27 cellular contexts compared by ENCODE assay signal in genomic region chr1:29325675-29326074, GRCh38.
DNase-seq lines count a peak whose midpoint lies in the region; ATAC-seq and TF ChIP-seq lines count a peak whose summit lies in the region.
"Had no signal": no experiment of that assay in that cellular context is flagged by ENCODE, and none has a peak within 500 bp of the region (broad histone marks: within the 10 kb centered on the region; RNA-seq: fewer than 3 reads in every experiment).

No MANE protein-coding gene starts in this region.

- H3K9me3 Mint-ChIP-seq in Caco-2 (ENCODE audit: unreplicated experiment) (no peaks in the 10 kb centered on the region), glutamatergic neuron (ENCODE audit: unreplicated experiment) (peaks cover 4% of the 10 kb centered on the region)
- H3K9me3 Mint-ChIP-seq: activated naive CD4-positive, alpha-beta T cell treated with anti-CD3 and anti-CD28 coated beads for 36 hours had no signal

- no TSS peak for BruUV-seq in Caco-2 (replicated peaks; lab: Mats Ljungman, UMichigan)

- no peak overlapping the region for H3K9ac ChIP-seq in HUES64 (ENCODE audit: low read depth, low read length)
- H3K9ac ChIP-seq in iPS-20b (ENCODE audit: low read depth, low read length): peak overlapping the region; percentile 67; the same call in 1 of the 2 replicates

- ATAC-seq in GM21381 (IDR thresholded peaks at IDR 0.05; ENCODE audit: unreplicated experiment): no peak
- ATAC-seq: body of pancreas, right lobe of liver had no signal

- H3K27me3 Mint-ChIP-seq in Caco-2 (ENCODE audit: insufficient read depth, unreplicated experiment): no peaks in the 10 kb centered on the region
- H3K27me3 Mint-ChIP-seq in glutamatergic neuron (ENCODE audit: unreplicated experiment): peaks cover 9% of the 10 kb centered on the region

- TF ChIP-seq CTCF in BE2C (IDR thresholded peaks at IDR 0.05; ENCODE audit: low read depth, low read length) (no peak), Caco-2 (IDR thresholded peaks at IDR 0.05; ENCODE audit: insufficient read depth in 1 of 2, low read depth in 1 of 2, low read length in 1 of 2, severe bottlenecking in 1 of 2, unreplicated experiment in 1 of 2) (no peak), glutamatergic neuron (IDR thresholded peaks at IDR 0.05; ENCODE audit: partially characterized antibody, unreplicated experiment) (no peak)

- H3K36me3 Mint-ChIP-seq in Caco-2 (ENCODE audit: insufficient read depth, unreplicated experiment) (peaks cover 13% of the 10 kb centered on the region), glutamatergic neuron (ENCODE audit: unreplicated experiment) (no peaks in the 10 kb centered on the region)

- 85% methylated on average over 4 of the region's 4 CpGs for WGBS in HUES64

- H3K27ac Mint-ChIP-seq in Caco-2 (ENCODE audit: unreplicated experiment) (no peak overlapping the region), glutamatergic neuron (ENCODE audit: unreplicated experiment) (no peak overlapping the region)
- H3K27ac Mint-ChIP-seq: activated naive CD4-positive, alpha-beta T cell treated with anti-CD3 and anti-CD28 coated beads for 36 hours had no signal

- no peaks in the 10 kb centered on the region for H3K4me1 ChIP-seq in BE2C
- H3K4me1 ChIP-seq in HUES64 (ENCODE audit: insufficient read depth, low read length): peaks cover 13% of the 10 kb centered on the region
- peaks cover 6% of the 10 kb centered on the region; the same call in 1 of the 2 replicates for H3K4me1 ChIP-seq in iPS-20b (ENCODE audit: insufficient read depth, low read length)
- H3K4me1 ChIP-seq in Caco-2: no peaks in the 10 kb centered on the region
- H3K4me1 ChIP-seq: adrenal gland, body of pancreas, foreskin keratinocyte, left lung, thyroid gland had no signal

- peak; percentile 41 for DNase-seq in BE2C
- peak; percentile 69 for DNase-seq in ecto neural progenitor cell (ENCODE audit: low spot score)
- no peak for DNase-seq in Caco-2
- no peak for DNase-seq in iPS-NIHi11 (ENCODE audit: low spot score)
- no peak for DNase-seq in glutamatergic neuron
- DNase-seq: activated CD4-positive, alpha-beta T cell treated with anti-CD3 and anti-CD28 coated beads, Interleukin-2, amount 50 U/mL, for 48 hours; activated CD4-positive, CD25-positive, alpha-beta regulatory T cell treated with anti-CD3 and anti-CD28 coated beads, Interleukin-2, amount 50 U/mL, for 72 hours; activated CD8-positive, alpha-beta memory T cell treated with anti-CD3 and anti-CD28 coated beads, Interleukin-2, amount 50 U/mL, for 4 hours; activated naive CD4-positive, alpha-beta T cell treated with anti-CD3 and anti-CD28 coated beads for 36 hours; adrenal gland; body of pancreas; cerebellar nuclear complex; DND-41; esophagus squamous epithelium; NCI-H1048; NCI-H510A; right lobe of liver; stimulated activated CD4-positive, alpha-beta T cell treated with anti-CD3 and anti-CD28 coated beads, Interleukin-12 subunit alpha, Interleukin-12 subunit beta, amount 100 ng/mL, for 4 hours; stimulated activated CD4-positive, alpha-beta T cell treated with anti-CD3 and anti-CD28 coated beads, Interleukin-2, amount 100 ng/mL, for 48 hours; T-helper 2 cell; thyroid gland had no signal

- H3K4me3 ChIP-seq in BE2C (ENCODE audit: low read depth, low read length): no peak overlapping the region
- H3K4me3 ChIP-seq in HUES64 (ENCODE audit: low read length): peak overlapping the region; percentile 45; the same call in 1 of the 2 replicates
- peak overlapping the region; percentile 59; the same call in 1 of the 2 replicates for H3K4me3 ChIP-seq in iPS-20b (ENCODE audit: low read length)
- H3K4me3 ChIP-seq in Caco-2 (ENCODE audit: low read depth, low read length): no peak overlapping the region
- H3K4me3 ChIP-seq: adrenal gland, body of pancreas, esophagus squamous epithelium, left lung, right lobe of liver, thyroid gland had no signal

- H3K9me3 ChIP-seq in BE2C: no peaks in the 10 kb centered on the region
- H3K9me3 ChIP-seq in HUES64 (ENCODE audit: insufficient read depth, low read depth, low read length): no peaks in the 10 kb centered on the region
- H3K9me3 ChIP-seq in iPS-20b (ENCODE audit: insufficient read depth, low read depth, low read length): no peaks in the 10 kb centered on the region
- no peaks in the 10 kb centered on the region for H3K9me3 ChIP-seq in Caco-2
- H3K9me3 ChIP-seq: adrenal gland, body of pancreas, esophagus squamous epithelium, left lung, right lobe of liver, thyroid gland had no signal

- POLR2A ChIA-PET in Caco-2 (lab: Charles Lee): no interaction called here

- H3K36me3 ChIP-seq in BE2C (no peaks in the 10 kb centered on the region; the same call in 1 of the 2 replicates), HUES64 (ENCODE audit: insufficient read depth, low read length) (peaks cover 6% of the 10 kb centered on the region; the same call in 1 of the 2 replicates), iPS-20b (ENCODE audit: insufficient read depth, low read depth, low read length) (peaks cover 4% of the 10 kb centered on the region; the same call in 1 of the 2 replicates), Caco-2 (ENCODE audit: control insufficient read depth, insufficient read depth, low read length) (no peaks in the 10 kb centered on the region)
- H3K36me3 ChIP-seq: adrenal gland, esophagus squamous epithelium, right lobe of liver had no signal

- H3K27ac ChIP-seq in HUES64 (ENCODE audit: low read depth, low read length) (peak overlapping the region; percentile 61), iPS-20b (ENCODE audit: low read length) (peak overlapping the region; percentile 77)
- H3K27ac ChIP-seq: adrenal gland, body of pancreas, esophagus squamous epithelium, foreskin keratinocyte, HL-60, left lung, right lobe of liver, thyroid gland had no signal

- H3K4me1 Mint-ChIP-seq in Caco-2 (ENCODE audit: low read depth, unreplicated experiment) (no peaks in the 10 kb centered on the region), glutamatergic neuron (ENCODE audit: low read depth, unreplicated experiment) (peaks cover 9% of the 10 kb centered on the region)

- H3K27me3 ChIP-seq in BE2C (no peaks in the 10 kb centered on the region), HUES64 (ENCODE audit: insufficient read depth, low read length) (no peaks in the 10 kb centered on the region), iPS-20b (ENCODE audit: insufficient read depth, low read length) (no peaks in the 10 kb centered on the region), Caco-2 (replicated peaks; ENCODE audit: control insufficient read depth, insufficient read depth, low read length) (no peaks in the 10 kb centered on the region)
- H3K27me3 ChIP-seq: adrenal gland, body of pancreas, esophagus squamous epithelium, left lung, right lobe of liver, thyroid gland had no signal

- CTCF ChIA-PET in Caco-2 (lab: Charles Lee): no interaction called here

- intact Hi-C loops in Caco-2 (cut with micrococcal nuclease; ENCODE audit: unreplicated experiment): no loop called here

- H3K4me3 Mint-ChIP-seq in Caco-2 (ENCODE audit: unreplicated experiment) (no peak overlapping the region), glutamatergic neuron (ENCODE audit: unreplicated experiment) (no peak overlapping the region)
- H3K4me3 Mint-ChIP-seq: activated naive CD4-positive, alpha-beta T cell treated with anti-CD3 and anti-CD28 coated beads for 36 hours had no signal

Comparison
In these comparisons a context has a peak if more than half of its experiments do, and no peak if none do; other contexts are left out.
1. DNase-seq: peak in BE2C (single experiment) and ecto neural progenitor cell (single experiment); none in Caco-2 (0 of 2), iPS-NIHi11 (single experiment) and glutamatergic neuron (single experiment).
2. H3K4me3 ChIP-seq: peak in HUES64 (single experiment) and iPS-20b (single experiment); none in BE2C (single experiment) and Caco-2 (single experiment).